ENCODE assay signal across 18 cellular contexts in the genomic region with DNA sequence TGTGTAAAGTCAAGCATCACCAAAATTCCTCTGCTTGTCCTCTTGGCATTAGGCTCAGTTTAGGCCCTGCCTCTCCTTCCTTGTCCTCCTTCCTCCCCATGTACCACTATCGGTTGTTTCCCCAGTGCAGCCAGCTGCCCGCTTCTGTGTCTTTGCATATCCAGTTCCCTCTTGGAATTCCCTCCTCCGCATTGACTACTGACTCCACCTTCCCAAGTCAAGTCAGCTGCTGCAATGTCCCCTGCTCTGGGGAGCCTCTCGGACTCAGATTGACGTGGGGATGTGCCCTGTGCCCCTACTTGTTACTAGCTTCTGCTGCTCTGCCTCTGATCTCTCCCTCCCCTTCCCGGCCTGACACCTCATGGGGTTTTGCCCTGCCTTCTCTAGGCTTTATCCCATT. TPM values are rescaled to one million over a fixed set of nuclear protein-coding genes. Genes with fewer than 3 reads are reported as not detected.
DNase-seq lines count a peak whose midpoint lies in the region; ATAC-seq, FAIRE-seq and TF ChIP-seq lines count a peak whose summit lies in the region.
"Had no signal": no experiment of that assay in that cellular context is flagged by ENCODE, and none has a peak within 500 bp of the region (broad histone marks: within the 10 kb centered on the region; RNA-seq: fewer than 3 reads in every experiment).

No MANE protein-coding gene starts in this region.

- H3K4me3 ChIP-seq in mucosa of rectum (ENCODE audit: low read length in 2 of 2) = no peak overlapping the region
- no peak overlapping the region for H3K4me3 ChIP-seq in tibial artery
- no peak overlapping the region for H3K4me3 ChIP-seq in spleen
- H3K4me3 ChIP-seq: heart left ventricle had no signal

- H3K36me3 Mint-ChIP-seq in brain = no peaks in the 10 kb centered on the region

- H3K27me3 ChIP-seq in mucosa of rectum (ENCODE audit: control insufficient read depth in 2 of 2, insufficient read depth in 2 of 2, low read length in 2 of 2) (peaks cover 0 to 2% of the 10 kb centered on the region in 2 donors), tibial artery (no peaks in the 10 kb centered on the region), spleen (replicated peaks in 1 of 7) (peaks cover 0 to 51% (median 14%) of the 10 kb centered on the region in 7 donors)

- intact Hi-C loops in tibial artery (cut with DNase I; ENCODE audit: low total_unique reads) (loop anchor here (5.0 kb wide), 2 partner anchors 34 to 131 kb away; no protein-coding TSS in a partner anchor), spleen (cut with DNase I; ENCODE audit: low total_unique reads) (loop anchor here (10.0 kb wide), 1 partner anchor 133 kb away; no protein-coding TSS in a partner anchor)

- peak overlapping the region in 3 of 5 experiments; percentile 4 to 45 (median 28) for H3K4me3 Mint-ChIP-seq in brain

- H3K4me1 Mint-ChIP-seq in brain = peaks cover 73% of the 10 kb centered on the region

- FAIRE-seq in HTR-8/SVneo (lab: Jason Lieb, UNC) = peak; percentile 26
- FAIRE-seq: H54, urothelium cell line had no signal

- H3K27me3 Mint-ChIP-seq in brain = peaks cover 57% of the 10 kb centered on the region

- H3K27ac Mint-ChIP-seq in brain = peak overlapping the region in 3 of 5 experiments; percentile 30 to 71 (median 32)
- H3K27ac Mint-ChIP-seq: activated T-helper 2 cell treated with anti-CD3 and anti-CD28 coated beads, Interferon-gamma antibody, Interleukin-2, Interleukin-4, amounts not matched to agents 10 μg/mL and 5 μg/mL and 100 μg/mL, durations not matched to agents 14 hours and 24 hours and 36 hours had no signal

- H3K9me3 ChIP-seq in mucosa of rectum (ENCODE audit: control insufficient read depth in 2 of 2, low read length in 2 of 2) = no peaks in the 10 kb centered on the region
- no peaks in the 10 kb centered on the region for H3K9me3 ChIP-seq in tibial artery
- H3K9me3 ChIP-seq in spleen = no peaks in the 10 kb centered on the region
- H3K9me3 ChIP-seq: heart left ventricle had no signal

- no peaks in the 10 kb centered on the region for H3K36me3 ChIP-seq in mucosa of rectum (ENCODE audit: control insufficient read depth in 2 of 2, insufficient read depth in 2 of 2, low read length in 2 of 2)
- no peaks in the 10 kb centered on the region for H3K36me3 ChIP-seq in tibial artery
- no peaks in the 10 kb centered on the region for H3K36me3 ChIP-seq in spleen
- H3K36me3 ChIP-seq: heart left ventricle had no signal

- no peaks in the 10 kb centered on the region for H3K9me3 Mint-ChIP-seq in brain
- H3K9me3 Mint-ChIP-seq: activated T-helper 2 cell treated with anti-CD3 and anti-CD28 coated beads, Interferon-gamma antibody, Interleukin-2, Interleukin-4, amounts not matched to agents 10 μg/mL and 5 μg/mL and 100 μg/mL, durations not matched to agents 14 hours and 24 hours and 36 hours had no signal

- TF ChIP-seq POLR2A in spleen (IDR thresholded peaks at IDR 0.05) = no peak

- H3K4me1 ChIP-seq in mucosa of rectum (ENCODE audit: control insufficient read depth in 2 of 2, insufficient read depth in 2 of 2, low read length in 2 of 2) (peaks cover 32 to 57% of the 10 kb centered on the region in 2 donors), tibial artery (peaks cover 0 to 41% (median 24%) of the 10 kb centered on the region in 4 donors), spleen (peaks cover 4 to 56% (median 40%) of the 10 kb centered on the region in 6 donors)

- H3K27ac ChIP-seq in mucosa of rectum (ENCODE audit: low read depth in 2 of 2, low read length in 2 of 2) (peak overlapping the region; percentile 93 to 98), tibial artery (peak overlapping the region; percentile 93 to 98), spleen (no peak overlapping the region)

- ATAC-seq in GM19467 (IDR thresholded peaks at IDR 0.05; ENCODE audit: unreplicated experiment) = no peak
- ATAC-seq: heart left ventricle had no signal

- 85 to 92% (median 89%) methylated on average over 6 of the region's 6 CpGs for WGBS in spleen, 5 donors

- no peak for TF ChIP-seq CTCF in brain (conservative IDR thresholded peaks at IDR 0.05)
- no peak for TF ChIP-seq CTCF in tibial artery (IDR thresholded peaks at IDR 0.05)
- TF ChIP-seq CTCF in spleen (IDR thresholded peaks at IDR 0.05 in 8 of 11, conservative IDR thresholded peaks at IDR 0.05 in 3 of 11) = no peak

- DNase-seq in HTR-8/SVneo (ENCODE audit: insufficient read length, low spot score) (no peak), tibial artery (no peak), hippocampal formation (lab: John Stamatoyannopoulos, UW) (no peak), spleen (no peak)
- DNase-seq: DND-41; erythroblast; heart left ventricle; KG1; NCI-H1436; NCI-H524; stimulated activated CD4-positive, alpha-beta T cell treated with anti-CD3 and anti-CD28 coated beads, Interleukin-2, amount 100 ng/mL, for 24 hours; stimulated activated CD8-positive, alpha-beta memory T cell treated with anti-CD3 and anti-CD28 coated beads, Interleukin-4, amount 100 ng/mL, for 48 hours had no signal

- H3K9ac ChIP-seq in mucosa of rectum (ENCODE audit: low read depth in 1 of 2, low read length in 2 of 2) = no peak overlapping the region

RNA-seq across cellular contexts. Expression of gene CD9, which starts 2.2 kb away (rescaled TPM):
- 131 TPM for polyA plus RNA-seq in brain (ENCODE audit: insufficient read depth, low read depth, low replicate concordance)
- 100 to 1,000 TPM in 1 of 7 donors, 10 to 100 TPM in 6; 50.0 to 113 (median 75.7) TPM for total RNA-seq in spleen
- polyA plus RNA-seq in spleen = 10 to 100 TPM; 16.2 to 87.4 (median 50.6) TPM

Comparison
In these comparisons a context has a peak if more than half of its experiments do, and no peak if none do; other contexts are left out.
1. H3K27ac ChIP-seq: peak in mucosa of rectum (2 of 2) and tibial artery (2 of 2); none in spleen (0 of 8).